ENCODE assay signal across 11 cellular contexts in genomic region chr5:157558089-157558595, GRCh38. TPM values are rescaled to one million over a fixed set of nuclear protein-coding genes. Genes with fewer than 3 reads are reported as not detected.
DNase-seq lines count a peak whose midpoint lies in the region; ATAC-seq and TF ChIP-seq lines count a peak whose summit lies in the region.
"Had no signal": no experiment of that assay in that cellular context is flagged by ENCODE, and none has a peak within 500 bp of the region (broad histone marks: within the 10 kb centered on the region; RNA-seq: fewer than 3 reads in every experiment).

No MANE protein-coding gene starts in this region.

- peaks cover 83% of the 10 kb centered on the region for H3K4me1 Mint-ChIP-seq in T-helper 1 cell treated with Interleukin-12 subunit alpha and Interleukin-12 subunit beta and Interleukin-4 antibody, amounts not matched to agents 30 μg/mL and 1 μg/mL, for 36 hours (ENCODE audit: low read depth)

- H3K4me1 ChIP-seq in stomach = peaks cover 38 to 83% (median 61%) of the 10 kb centered on the region in 4 donors

- no peaks in the 10 kb centered on the region for H3K36me3 ChIP-seq in stomach

- H3K27me3 ChIP-seq in stomach = no peaks in the 10 kb centered on the region

- no peak for TF ChIP-seq POLR2A in stomach (IDR thresholded peaks at IDR 0.05)

- WGBS in stomach, 5 donors = 53 to 77% (median 67%) methylated on average over 4 of the region's 4 CpGs

- H3K36me3 Mint-ChIP-seq in T-helper 1 cell treated with Interleukin-12 subunit alpha and Interleukin-12 subunit beta and Interleukin-4 antibody, amounts not matched to agents 30 μg/mL and 1 μg/mL, for 36 hours (ENCODE audit: low read depth) = peaks cover 77% of the 10 kb centered on the region

- no peaks in the 10 kb centered on the region for H3K9me3 Mint-ChIP-seq in T-helper 1 cell treated with Interleukin-12 subunit alpha and Interleukin-12 subunit beta and Interleukin-4 antibody, amounts not matched to agents 30 μg/mL and 1 μg/mL, for 36 hours
- H3K9me3 Mint-ChIP-seq: neural crest cell had no signal

- H3K4me3 Mint-ChIP-seq in T-helper 1 cell treated with Interleukin-12 subunit alpha and Interleukin-12 subunit beta and Interleukin-4 antibody, amounts not matched to agents 30 μg/mL and 1 μg/mL, for 36 hours = no peak overlapping the region
- H3K4me3 Mint-ChIP-seq: neural crest cell had no signal

- H3K4me3 ChIP-seq in stomach = no peak overlapping the region

- no peak for ATAC-seq in GM21381 (IDR thresholded peaks at IDR 0.05; ENCODE audit: unreplicated experiment)
- ATAC-seq in GM19397 (IDR thresholded peaks at IDR 0.05; ENCODE audit: unreplicated experiment) = no peak

- TF ChIP-seq EP300 in stomach (IDR thresholded peaks at IDR 0.05) = no peak

- intact Hi-C loops in stomach (cut with DNase I; ENCODE audit: low total_unique reads) = no loop called here

- DNase-seq in T-helper 1 cell = no peak
- DNase-seq in SW480 (ENCODE audit: low spot score) = peak; percentile 63
- DNase-seq in fibroblast of the conjunctiva (ENCODE audit: low read depth) = peak; percentile 51
- no peak for DNase-seq in stomach
- DNase-seq in NCI-H748 (lab: John Stamatoyannopoulos, UW; ENCODE audit: unreplicated experiment) = no peak
- DNase-seq: activated naive CD4-positive, alpha-beta T cell; T1000 had no signal

- H3K27ac Mint-ChIP-seq in T-helper 1 cell treated with Interleukin-12 subunit alpha and Interleukin-12 subunit beta and Interleukin-4 antibody, amounts not matched to agents 30 μg/mL and 1 μg/mL, for 36 hours = peak overlapping the region; percentile 34

- peak overlapping the region in 4 of 5 donors; percentile 47 to 86 (median 75) for H3K27ac ChIP-seq in stomach

- no peaks in the 10 kb centered on the region for H3K9me3 ChIP-seq in stomach

- no peak for TF ChIP-seq CTCF in stomach (IDR thresholded peaks at IDR 0.05)

- H3K27me3 Mint-ChIP-seq in T-helper 1 cell treated with Interleukin-12 subunit alpha and Interleukin-12 subunit beta and Interleukin-4 antibody, amounts not matched to agents 30 μg/mL and 1 μg/mL, for 36 hours (ENCODE audit: low read depth) = no peaks in the 10 kb centered on the region

RNA-seq across cellular contexts. Expression of gene ADAM19, which starts 17.4 kb away (rescaled TPM):
- 10 to 100 TPM in 3 of 5 donors, 1 to 10 TPM in 2; 1.2 to 42.8 (median 13.3) TPM for total RNA-seq in stomach
- 1 to 10 TPM; 3.3 to 4.1 (median 3.4) TPM for polyA plus RNA-seq in stomach

Comparison
In these comparisons a context has a peak if more than half of its experiments do, and no peak if none do; other contexts are left out.
1. DNase-seq: peak in SW480 (single experiment) and fibroblast of the conjunctiva (single experiment); none in T-helper 1 cell (0 of 5), stomach (single experiment) and NCI-H748 (single experiment).